Comparison of ENCODE assay signal across 1 cellular context in the genomic region with DNA sequence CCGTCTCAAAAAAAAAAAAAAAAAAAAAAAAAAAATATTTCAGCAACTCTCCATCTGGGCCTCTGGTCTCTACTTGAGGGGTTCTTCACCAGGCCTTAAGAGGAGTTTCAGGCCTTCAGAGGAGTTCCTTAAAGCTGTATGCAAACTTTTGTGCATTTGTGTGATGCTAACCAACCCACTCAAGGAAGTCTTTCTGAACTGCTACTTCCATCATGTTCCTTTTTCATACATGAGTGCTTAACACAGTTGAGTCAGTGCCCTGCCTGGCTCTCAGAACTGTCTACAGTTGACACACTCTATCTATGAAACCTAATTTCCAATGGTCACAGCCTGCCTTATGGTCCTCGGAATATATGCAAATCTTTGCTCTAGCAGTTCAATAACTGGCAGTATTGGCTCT.
TF ChIP-seq lines count a peak whose summit lies in the region.

No MANE protein-coding gene starts in this region.

TF ChIP-seq in GM12878, 131 proteins besides CTCF, POLR2A, EP300 and RAD21 (continued from another document):
- TF ChIP-seq, protein P1, sequence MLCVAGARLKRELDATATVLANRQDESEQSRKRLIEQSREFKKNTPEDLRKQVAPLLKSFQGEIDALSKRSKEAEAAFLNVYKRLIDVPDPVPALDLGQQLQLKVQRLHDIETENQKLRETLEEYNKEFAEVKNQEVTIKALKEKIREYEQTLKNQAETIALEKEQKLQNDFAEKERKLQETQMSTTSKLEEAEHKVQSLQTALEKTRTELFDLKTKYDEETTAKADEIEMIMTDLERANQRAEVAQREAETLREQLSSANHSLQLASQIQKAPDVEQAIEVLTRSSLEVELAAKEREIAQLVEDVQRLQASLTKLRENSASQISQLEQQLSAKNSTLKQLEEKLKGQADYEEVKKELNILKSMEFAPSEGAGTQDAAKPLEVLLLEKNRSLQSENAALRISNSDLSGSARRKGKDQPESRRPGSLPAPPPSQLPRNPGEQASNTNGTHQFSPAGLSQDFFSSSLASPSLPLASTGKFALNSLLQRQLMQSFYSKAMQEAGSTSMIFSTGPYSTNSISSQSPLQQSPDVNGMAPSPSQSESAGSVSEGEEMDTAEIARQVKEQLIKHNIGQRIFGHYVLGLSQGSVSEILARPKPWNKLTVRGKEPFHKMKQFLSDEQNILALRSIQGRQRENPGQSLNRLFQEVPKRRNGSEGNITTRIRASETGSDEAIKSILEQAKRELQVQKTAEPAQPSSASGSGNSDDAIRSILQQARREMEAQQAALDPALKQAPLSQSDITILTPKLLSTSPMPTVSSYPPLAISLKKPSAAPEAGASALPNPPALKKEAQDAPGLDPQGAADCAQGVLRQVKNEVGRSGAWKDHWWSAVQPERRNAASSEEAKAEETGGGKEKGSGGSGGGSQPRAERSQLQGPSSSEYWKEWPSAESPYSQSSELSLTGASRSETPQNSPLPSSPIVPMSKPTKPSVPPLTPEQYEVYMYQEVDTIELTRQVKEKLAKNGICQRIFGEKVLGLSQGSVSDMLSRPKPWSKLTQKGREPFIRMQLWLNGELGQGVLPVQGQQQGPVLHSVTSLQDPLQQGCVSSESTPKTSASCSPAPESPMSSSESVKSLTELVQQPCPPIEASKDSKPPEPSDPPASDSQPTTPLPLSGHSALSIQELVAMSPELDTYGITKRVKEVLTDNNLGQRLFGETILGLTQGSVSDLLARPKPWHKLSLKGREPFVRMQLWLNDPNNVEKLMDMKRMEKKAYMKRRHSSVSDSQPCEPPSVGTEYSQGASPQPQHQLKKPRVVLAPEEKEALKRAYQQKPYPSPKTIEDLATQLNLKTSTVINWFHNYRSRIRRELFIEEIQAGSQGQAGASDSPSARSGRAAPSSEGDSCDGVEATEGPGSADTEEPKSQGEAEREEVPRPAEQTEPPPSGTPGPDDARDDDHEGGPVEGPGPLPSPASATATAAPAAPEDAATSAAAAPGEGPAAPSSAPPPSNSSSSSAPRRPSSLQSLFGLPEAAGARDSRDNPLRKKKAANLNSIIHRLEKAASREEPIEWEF (IDR thresholded peaks at IDR 0.05; ENCODE audit: insufficient replicate concordance, low read depth, low read length) = no peak
- TF ChIP-seq, protein P2, sequence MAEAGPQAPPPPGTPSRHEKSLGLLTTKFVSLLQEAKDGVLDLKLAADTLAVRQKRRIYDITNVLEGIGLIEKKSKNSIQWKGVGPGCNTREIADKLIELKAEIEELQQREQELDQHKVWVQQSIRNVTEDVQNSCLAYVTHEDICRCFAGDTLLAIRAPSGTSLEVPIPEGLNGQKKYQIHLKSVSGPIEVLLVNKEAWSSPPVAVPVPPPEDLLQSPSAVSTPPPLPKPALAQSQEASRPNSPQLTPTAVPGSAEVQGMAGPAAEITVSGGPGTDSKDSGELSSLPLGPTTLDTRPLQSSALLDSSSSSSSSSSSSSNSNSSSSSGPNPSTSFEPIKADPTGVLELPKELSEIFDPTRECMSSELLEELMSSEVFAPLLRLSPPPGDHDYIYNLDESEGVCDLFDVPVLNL (IDR thresholded peaks at IDR 0.05; ENCODE audit: low read depth, low read length) = no peak
- TF ChIP-seq MYC (IDR thresholded peaks at IDR 0.05; ENCODE audit: insufficient read depth, insufficient read length, insufficient replicate concordance, low read length, severe bottlenecking) = no peak
- TF ChIP-seq RAD51 (IDR thresholded peaks at IDR 0.05) = no peak
- 0 out of 2 replicates have a peak, but pooled peaks have one; percentile 14 for TF ChIP-seq MEF2A (IDR thresholded peaks at IDR 0.05; ENCODE audit: insufficient read depth, low read depth, low read length)
- peak; percentile 16; the same call in 1 of the 2 replicates for TF ChIP-seq CBX5 (IDR thresholded peaks at IDR 0.05; ENCODE audit: low read depth)
- TF ChIP-seq TAF1 (IDR thresholded peaks at IDR 0.05; ENCODE audit: borderline replicate concordance, low read depth, low read length) = no peak
- peak; percentile 0; the same call in 1 of the 2 replicates for TF ChIP-seq MTA3 (IDR thresholded peaks at IDR 0.05; ENCODE audit: borderline replicate concordance, low read length)
- no peak for TF ChIP-seq MYB (IDR thresholded peaks at IDR 0.05; ENCODE audit: borderline replicate concordance, low read depth, low read length)
- TF ChIP-seq IKZF1 (conservative IDR thresholded peaks at IDR 0.05) = peak; percentile 56
- TF ChIP-seq, protein P3, sequence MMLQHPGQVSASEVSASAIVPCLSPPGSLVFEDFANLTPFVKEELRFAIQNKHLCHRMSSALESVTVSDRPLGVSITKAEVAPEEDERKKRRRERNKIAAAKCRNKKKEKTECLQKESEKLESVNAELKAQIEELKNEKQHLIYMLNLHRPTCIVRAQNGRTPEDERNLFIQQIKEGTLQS (IDR thresholded peaks at IDR 0.05; ENCODE audit: borderline replicate concordance, extremely low read depth, low read depth, low read length) = no peak
- TF ChIP-seq, protein P4, sequence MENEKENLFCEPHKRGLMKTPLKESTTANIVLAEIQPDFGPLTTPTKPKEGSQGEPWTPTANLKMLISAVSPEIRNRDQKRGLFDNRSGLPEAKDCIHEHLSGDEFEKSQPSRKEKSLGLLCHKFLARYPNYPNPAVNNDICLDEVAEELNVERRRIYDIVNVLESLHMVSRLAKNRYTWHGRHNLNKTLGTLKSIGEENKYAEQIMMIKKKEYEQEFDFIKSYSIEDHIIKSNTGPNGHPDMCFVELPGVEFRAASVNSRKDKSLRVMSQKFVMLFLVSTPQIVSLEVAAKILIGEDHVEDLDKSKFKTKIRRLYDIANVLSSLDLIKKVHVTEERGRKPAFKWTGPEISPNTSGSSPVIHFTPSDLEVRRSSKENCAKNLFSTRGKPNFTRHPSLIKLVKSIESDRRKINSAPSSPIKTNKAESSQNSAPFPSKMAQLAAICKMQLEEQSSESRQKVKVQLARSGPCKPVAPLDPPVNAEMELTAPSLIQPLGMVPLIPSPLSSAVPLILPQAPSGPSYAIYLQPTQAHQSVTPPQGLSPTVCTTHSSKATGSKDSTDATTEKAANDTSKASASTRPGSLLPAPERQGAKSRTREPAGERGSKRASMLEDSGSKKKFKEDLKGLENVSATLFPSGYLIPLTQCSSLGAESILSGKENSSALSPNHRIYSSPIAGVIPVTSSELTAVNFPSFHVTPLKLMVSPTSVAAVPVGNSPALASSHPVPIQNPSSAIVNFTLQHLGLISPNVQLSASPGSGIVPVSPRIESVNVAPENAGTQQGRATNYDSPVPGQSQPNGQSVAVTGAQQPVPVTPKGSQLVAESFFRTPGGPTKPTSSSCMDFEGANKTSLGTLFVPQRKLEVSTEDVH (IDR thresholded peaks at IDR 0.05; ENCODE audit: low read depth, partially characterized antibody) = no peak
- no peak for TF ChIP-seq EED (IDR thresholded peaks at IDR 0.05; ENCODE audit: low read depth)
- peak; percentile 67; the same call in 2 of the 3 replicates for TF ChIP-seq POU2F2 (IDR thresholded peaks at IDR 0.05; ENCODE audit: borderline replicate concordance, low read depth, low read length)
- TF ChIP-seq, protein P5, sequence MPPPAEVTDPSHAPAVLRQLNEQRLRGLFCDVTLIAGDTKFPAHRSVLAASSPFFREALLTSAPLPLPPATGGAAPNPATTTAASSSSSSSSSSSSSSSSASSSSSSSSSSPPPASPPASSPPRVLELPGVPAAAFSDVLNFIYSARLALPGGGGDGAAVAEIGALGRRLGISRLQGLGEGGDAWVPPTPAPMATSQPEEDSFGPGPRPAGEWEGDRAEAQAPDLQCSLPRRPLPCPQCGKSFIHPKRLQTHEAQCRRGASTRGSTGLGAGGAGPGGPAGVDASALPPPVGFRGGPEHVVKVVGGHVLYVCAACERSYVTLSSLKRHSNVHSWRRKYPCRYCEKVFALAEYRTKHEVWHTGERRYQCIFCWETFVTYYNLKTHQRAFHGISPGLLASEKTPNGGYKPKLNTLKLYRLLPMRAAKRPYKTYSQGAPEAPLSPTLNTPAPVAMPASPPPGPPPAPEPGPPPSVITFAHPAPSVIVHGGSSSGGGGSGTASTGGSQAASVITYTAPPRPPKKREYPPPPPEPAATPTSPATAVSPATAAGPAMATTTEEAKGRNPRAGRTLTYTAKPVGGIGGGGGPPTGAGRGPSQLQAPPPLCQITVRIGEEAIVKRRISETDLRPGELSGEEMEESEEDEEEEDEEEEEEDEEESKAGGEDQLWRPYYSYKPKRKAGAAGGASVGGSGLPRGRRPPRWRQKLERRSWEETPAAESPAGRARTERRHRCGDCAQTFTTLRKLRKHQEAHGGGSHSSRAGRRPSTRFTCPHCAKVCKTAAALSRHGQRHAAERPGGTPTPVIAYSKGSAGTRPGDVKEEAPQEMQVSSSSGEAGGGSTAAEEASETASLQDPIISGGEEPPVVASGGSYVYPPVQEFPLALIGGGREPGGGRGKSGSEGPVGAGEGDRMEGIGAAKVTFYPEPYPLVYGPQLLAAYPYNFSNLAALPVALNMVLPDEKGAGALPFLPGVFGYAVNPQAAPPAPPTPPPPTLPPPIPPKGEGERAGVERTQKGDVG (CRISPR knock-in tag; IDR thresholded peaks at IDR 0.05) = no peak
- TF ChIP-seq, protein P6, sequence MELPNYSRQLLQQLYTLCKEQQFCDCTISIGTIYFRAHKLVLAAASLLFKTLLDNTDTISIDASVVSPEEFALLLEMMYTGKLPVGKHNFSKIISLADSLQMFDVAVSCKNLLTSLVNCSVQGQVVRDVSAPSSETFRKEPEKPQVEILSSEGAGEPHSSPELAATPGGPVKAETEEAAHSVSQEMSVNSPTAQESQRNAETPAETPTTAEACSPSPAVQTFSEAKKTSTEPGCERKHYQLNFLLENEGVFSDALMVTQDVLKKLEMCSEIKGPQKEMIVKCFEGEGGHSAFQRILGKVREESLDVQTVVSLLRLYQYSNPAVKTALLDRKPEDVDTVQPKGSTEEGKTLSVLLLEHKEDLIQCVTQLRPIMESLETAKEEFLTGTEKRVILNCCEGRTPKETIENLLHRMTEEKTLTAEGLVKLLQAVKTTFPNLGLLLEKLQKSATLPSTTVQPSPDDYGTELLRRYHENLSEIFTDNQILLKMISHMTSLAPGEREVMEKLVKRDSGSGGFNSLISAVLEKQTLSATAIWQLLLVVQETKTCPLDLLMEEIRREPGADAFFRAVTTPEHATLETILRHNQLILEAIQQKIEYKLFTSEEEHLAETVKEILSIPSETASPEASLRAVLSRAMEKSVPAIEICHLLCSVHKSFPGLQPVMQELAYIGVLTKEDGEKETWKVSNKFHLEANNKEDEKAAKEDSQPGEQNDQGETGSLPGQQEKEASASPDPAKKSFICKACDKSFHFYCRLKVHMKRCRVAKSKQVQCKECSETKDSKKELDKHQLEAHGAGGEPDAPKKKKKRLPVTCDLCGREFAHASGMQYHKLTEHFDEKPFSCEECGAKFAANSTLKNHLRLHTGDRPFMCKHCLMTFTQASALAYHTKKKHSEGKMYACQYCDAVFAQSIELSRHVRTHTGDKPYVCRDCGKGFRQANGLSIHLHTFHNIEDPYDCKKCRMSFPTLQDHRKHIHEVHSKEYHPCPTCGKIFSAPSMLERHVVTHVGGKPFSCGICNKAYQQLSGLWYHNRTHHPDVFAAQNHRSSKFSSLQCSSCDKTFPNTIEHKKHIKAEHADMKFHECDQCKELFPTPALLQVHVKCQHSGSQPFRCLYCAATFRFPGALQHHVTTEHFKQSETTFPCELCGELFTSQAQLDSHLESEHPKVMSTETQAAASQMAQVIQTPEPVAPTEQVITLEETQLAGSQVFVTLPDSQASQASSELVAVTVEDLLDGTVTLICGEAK (IDR thresholded peaks at IDR 0.05; ENCODE audit: borderline replicate concordance) = no peak
- no peak for TF ChIP-seq FOXK2 (IDR thresholded peaks at IDR 0.05)
- TF ChIP-seq MEF2B (IDR thresholded peaks at IDR 0.05; ENCODE audit: partially characterized antibody, poor library complexity, severe bottlenecking) = no peak
- peak; percentile 23; the same call in 1 of the 2 replicates for TF ChIP-seq DPF2 (IDR thresholded peaks at IDR 0.05)
- TF ChIP-seq RUNX3 (IDR thresholded peaks at IDR 0.05; ENCODE audit: low read length) = peak; percentile 8; the same call in 1 of the 2 replicates
- TF ChIP-seq LARP7 (IDR thresholded peaks at IDR 0.05) = no peak
- TF ChIP-seq, protein P7, sequence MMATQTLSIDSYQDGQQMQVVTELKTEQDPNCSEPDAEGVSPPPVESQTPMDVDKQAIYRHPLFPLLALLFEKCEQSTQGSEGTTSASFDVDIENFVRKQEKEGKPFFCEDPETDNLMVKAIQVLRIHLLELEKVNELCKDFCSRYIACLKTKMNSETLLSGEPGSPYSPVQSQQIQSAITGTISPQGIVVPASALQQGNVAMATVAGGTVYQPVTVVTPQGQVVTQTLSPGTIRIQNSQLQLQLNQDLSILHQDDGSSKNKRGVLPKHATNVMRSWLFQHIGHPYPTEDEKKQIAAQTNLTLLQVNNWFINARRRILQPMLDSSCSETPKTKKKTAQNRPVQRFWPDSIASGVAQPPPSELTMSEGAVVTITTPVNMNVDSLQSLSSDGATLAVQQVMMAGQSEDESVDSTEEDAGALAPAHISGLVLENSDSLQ (IDR thresholded peaks at IDR 0.05) = no peak
- TF ChIP-seq, protein P8, sequence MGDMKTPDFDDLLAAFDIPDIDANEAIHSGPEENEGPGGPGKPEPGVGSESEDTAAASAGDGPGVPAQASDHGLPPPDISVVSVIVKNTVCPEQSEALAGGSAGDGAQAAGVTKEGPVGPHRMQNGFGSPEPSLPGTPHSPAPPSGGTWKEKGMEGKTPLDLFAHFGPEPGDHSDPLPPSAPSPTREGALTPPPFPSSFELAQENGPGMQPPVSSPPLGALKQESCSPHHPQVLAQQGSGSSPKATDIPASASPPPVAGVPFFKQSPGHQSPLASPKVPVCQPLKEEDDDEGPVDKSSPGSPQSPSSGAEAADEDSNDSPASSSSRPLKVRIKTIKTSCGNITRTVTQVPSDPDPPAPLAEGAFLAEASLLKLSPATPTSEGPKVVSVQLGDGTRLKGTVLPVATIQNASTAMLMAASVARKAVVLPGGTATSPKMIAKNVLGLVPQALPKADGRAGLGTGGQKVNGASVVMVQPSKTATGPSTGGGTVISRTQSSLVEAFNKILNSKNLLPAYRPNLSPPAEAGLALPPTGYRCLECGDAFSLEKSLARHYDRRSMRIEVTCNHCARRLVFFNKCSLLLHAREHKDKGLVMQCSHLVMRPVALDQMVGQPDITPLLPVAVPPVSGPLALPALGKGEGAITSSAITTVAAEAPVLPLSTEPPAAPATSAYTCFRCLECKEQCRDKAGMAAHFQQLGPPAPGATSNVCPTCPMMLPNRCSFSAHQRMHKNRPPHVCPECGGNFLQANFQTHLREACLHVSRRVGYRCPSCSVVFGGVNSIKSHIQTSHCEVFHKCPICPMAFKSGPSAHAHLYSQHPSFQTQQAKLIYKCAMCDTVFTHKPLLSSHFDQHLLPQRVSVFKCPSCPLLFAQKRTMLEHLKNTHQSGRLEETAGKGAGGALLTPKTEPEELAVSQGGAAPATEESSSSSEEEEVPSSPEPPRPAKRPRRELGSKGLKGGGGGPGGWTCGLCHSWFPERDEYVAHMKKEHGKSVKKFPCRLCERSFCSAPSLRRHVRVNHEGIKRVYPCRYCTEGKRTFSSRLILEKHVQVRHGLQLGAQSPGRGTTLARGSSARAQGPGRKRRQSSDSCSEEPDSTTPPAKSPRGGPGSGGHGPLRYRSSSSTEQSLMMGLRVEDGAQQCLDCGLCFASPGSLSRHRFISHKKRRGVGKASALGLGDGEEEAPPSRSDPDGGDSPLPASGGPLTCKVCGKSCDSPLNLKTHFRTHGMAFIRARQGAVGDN (IDR thresholded peaks at IDR 0.05) = peak; percentile 63
- TF ChIP-seq HDGF (IDR thresholded peaks at IDR 0.05) = no peak
- peak; percentile 64 for TF ChIP-seq POLR2AphosphoS5 (IDR thresholded peaks at IDR 0.05; ENCODE audit: low read length)
